8 cellular contexts compared by ENCODE assay signal in genomic region chr17:83109793-83110645, GRCh38. TPM values are rescaled to one million over a fixed set of nuclear protein-coding genes. Genes with fewer than 3 reads are reported as not detected.
DNase-seq lines count a peak whose midpoint lies in the region; ATAC-seq and TF ChIP-seq lines count a peak whose summit lies in the region.

No MANE protein-coding gene starts in this region.

- ATAC-seq in Panc1: peak; percentile 92
- no peak for ATAC-seq in activated T-helper 17 cell treated with anti-CD3 and anti-CD28 coated beads, Interleukin-2, amount 50 U/mL, for 72 hours (replicated peaks)
- ATAC-seq in HG03095 (IDR thresholded peaks at IDR 0.05; ENCODE audit: unreplicated experiment): no peak
- ATAC-seq in CD8-positive, alpha-beta T cell: no peak

- H3K27me3 ChIP-seq in Panc1 (ENCODE audit: control insufficient read depth, insufficient read depth, low read length) (no peaks in the 10 kb centered on the region), parathyroid adenoma (ENCODE audit: control insufficient read depth, insufficient read depth, low read length) (no peaks in the 10 kb centered on the region)
- no peaks in the 10 kb centered on the region for H3K27me3 ChIP-seq in CD8-positive, alpha-beta T cell (ENCODE audit: insufficient read depth, low read length)

- H3K79me2 ChIP-seq in parathyroid adenoma: no peaks in the 10 kb centered on the region

- CTCF ChIA-PET in Panc1 (lab: Charles Lee): interaction anchor here (0.6 kb wide), 1 partner anchor 44 kb away, joined by 3 read pairs; no protein-coding TSS in a partner anchor
- CTCF ChIA-PET in CD8-positive, alpha-beta T cell (lab: Charles Lee): no interaction called here

- no peak for TF ChIP-seq CTCF in Panc1 (IDR thresholded peaks at IDR 0.05)
- TF ChIP-seq CTCF in fibroblast of mammary gland (conservative IDR thresholded peaks at IDR 0.05; ENCODE audit: control insufficient read depth, insufficient read depth, low read depth, low read length): no peak
- no peak for TF ChIP-seq CTCF in parathyroid adenoma (IDR thresholded peaks at IDR 0.05)
- TF ChIP-seq CTCF in CD8-positive, alpha-beta T cell (IDR thresholded peaks at IDR 0.05): no peak

- no peaks in the 10 kb centered on the region for H3K36me3 ChIP-seq in Panc1 (ENCODE audit: control insufficient read depth, insufficient read depth, low read length)
- H3K36me3 ChIP-seq in parathyroid adenoma (ENCODE audit: control insufficient read depth, insufficient read depth, low read length): no peaks in the 10 kb centered on the region
- H3K36me3 ChIP-seq in CD8-positive, alpha-beta T cell (ENCODE audit: insufficient read depth, low read length): no peaks in the 10 kb centered on the region

- H3K4me2 ChIP-seq in parathyroid adenoma (ENCODE audit: low read length): peak overlapping the region; percentile 33

- no peaks in the 10 kb centered on the region for H3K9me3 ChIP-seq in Panc1 (ENCODE audit: control insufficient read depth, insufficient read depth, low read depth, low read length)
- H3K9me3 ChIP-seq in parathyroid adenoma (ENCODE audit: control insufficient read depth, low read length): no peaks in the 10 kb centered on the region
- no peaks in the 10 kb centered on the region for H3K9me3 ChIP-seq in CD8-positive, alpha-beta T cell (ENCODE audit: low read length)

- no TSS peak for BruUV-seq in Panc1 (replicated peaks; lab: Mats Ljungman, UMichigan)

- H3K4me1 ChIP-seq in Panc1 (ENCODE audit: control insufficient read depth, insufficient read depth, low read length) (peaks cover 21% of the 10 kb centered on the region), parathyroid adenoma (peaks cover 6% of the 10 kb centered on the region)
- no peaks in the 10 kb centered on the region for H3K4me1 ChIP-seq in CD8-positive, alpha-beta T cell (ENCODE audit: insufficient read depth, low read length)

- H2AFZ ChIP-seq in parathyroid adenoma: no peak overlapping the region

- H3K9me3 Mint-ChIP-seq in activated T-helper 17 cell treated with anti-CD3 and anti-CD28 coated beads, Interleukin-2, amount 50 U/mL, for 72 hours: no peaks in the 10 kb centered on the region
- no peaks in the 10 kb centered on the region for H3K9me3 Mint-ChIP-seq in CD8-positive, alpha-beta T cell

- peak overlapping the region; percentile 21 to 36; a peak in 3 of 4 replicates for H3K4me3 ChIP-seq in Panc1 (ENCODE audit: low read depth in 2 of 2, low read length in 2 of 2)
- peak overlapping the region; percentile 20 for H3K4me3 ChIP-seq in fibroblast of mammary gland (ENCODE audit: control insufficient read depth, low read depth, low read length)
- no peak overlapping the region for H3K4me3 ChIP-seq in parathyroid adenoma (ENCODE audit: low read depth, low read length)
- H3K4me3 ChIP-seq in CD8-positive, alpha-beta T cell (ENCODE audit: low read depth, low read length): no peak overlapping the region

- in situ Hi-C loops in Panc1 (cut with HindIII; ENCODE audit: low pct_unique_long_range_greater_than_20kb, low sequenced_read_pairs): no loop called here

- H3K27me3 Mint-ChIP-seq in activated T-helper 17 cell treated with anti-CD3 and anti-CD28 coated beads, Interleukin-2, amount 50 U/mL, for 72 hours: peaks cover 3% of the 10 kb centered on the region
- H3K27me3 Mint-ChIP-seq in CD8-positive, alpha-beta T cell (ENCODE audit: low read depth): peaks cover 16% of the 10 kb centered on the region

- no peaks in the 10 kb centered on the region for H3K36me3 Mint-ChIP-seq in activated T-helper 17 cell treated with anti-CD3 and anti-CD28 coated beads, Interleukin-2, amount 50 U/mL, for 72 hours (ENCODE audit: low read depth)
- H3K36me3 Mint-ChIP-seq in CD8-positive, alpha-beta T cell: no peaks in the 10 kb centered on the region

- no peaks in the 10 kb centered on the region for H3K4me1 Mint-ChIP-seq in activated T-helper 17 cell treated with anti-CD3 and anti-CD28 coated beads, Interleukin-2, amount 50 U/mL, for 72 hours
- no peaks in the 10 kb centered on the region for H3K4me1 Mint-ChIP-seq in CD8-positive, alpha-beta T cell (ENCODE audit: low read depth)

- intact Hi-C loops in Panc1 (cut with micrococcal nuclease; ENCODE audit: unreplicated experiment): no loop called here
- intact Hi-C loops in CD8-positive, alpha-beta T cell (cut with DNase I, micrococcal nuclease): no loop called here

- H3K4me3 Mint-ChIP-seq in activated T-helper 17 cell treated with anti-CD3 and anti-CD28 coated beads, Interleukin-2, amount 50 U/mL, for 72 hours: no peak overlapping the region
- H3K4me3 Mint-ChIP-seq in CD8-positive, alpha-beta T cell: no peak overlapping the region

- POLR2A ChIA-PET in Panc1 (lab: Charles Lee): no interaction called here
- POLR2A ChIA-PET in CD8-positive, alpha-beta T cell (lab: Charles Lee): interaction anchor here (1.1 kb wide), 1 partner anchor 11 kb away, joined by 3 read pairs; no protein-coding TSS in a partner anchor

- H3K27ac Mint-ChIP-seq in activated T-helper 17 cell treated with anti-CD3 and anti-CD28 coated beads, Interleukin-2, amount 50 U/mL, for 72 hours: no peak overlapping the region
- H3K27ac Mint-ChIP-seq in CD8-positive, alpha-beta T cell: no peak overlapping the region

- H3K27ac ChIP-seq in Panc1 (ENCODE audit: low read length) (peak overlapping the region; percentile 54), parathyroid adenoma (no peak overlapping the region)
- H3K27ac ChIP-seq in CD8-positive, alpha-beta T cell (ENCODE audit: low read depth, low read length): no peak overlapping the region

- DNase-seq in DMS 273 treated with DMSO at 0.1 percent for 48 hours (lab: John Stamatoyannopoulos, UW): peak; percentile 58
- peak; percentile 22 for DNase-seq in Panc1 (ENCODE audit: low read depth, low spot score)
- DNase-seq in fibroblast of mammary gland (ENCODE audit: low read depth): peak; percentile 95
- no peak for DNase-seq in CD8-positive, alpha-beta T cell
- no peak for DNase-seq in effector CD4-positive, alpha-beta T cell

- H3K9ac ChIP-seq in parathyroid adenoma: no peak overlapping the region

RNA-seq across cellular contexts. Expression of gene METRNL, which starts 30.6 kb away (rescaled TPM):
- total RNA-seq in Panc1 (2021; ENCODE audit: unreplicated experiment): 21.0 TPM
- 44.9 TPM for polyA plus RNA-seq in Panc1 (2012; ENCODE audit: insufficient read length)
- total RNA-seq in activated T-helper 17 cell treated with anti-CD3 and anti-CD28 coated beads, Interleukin-2, amount 50 U/mL, for 72 hours: 10 to 100 TPM; 21.9 to 43.4 TPM
- 100 to 1,000 TPM; 153 to 158 TPM for total RNA-seq in CD8-positive, alpha-beta T cell

Comparison
In these comparisons a context has a peak if more than half of its experiments do, and no peak if none do; other contexts are left out.
1. DNase-seq: peak in DMS 273 treated with DMSO at 0.1 percent for 48 hours (single experiment), Panc1 (single experiment) and fibroblast of mammary gland (single experiment); none in CD8-positive, alpha-beta T cell (0 of 7) and effector CD4-positive, alpha-beta T cell (single experiment).
2. H3K4me3 ChIP-seq: peak in Panc1 (2 of 2) and fibroblast of mammary gland (single experiment); none in parathyroid adenoma (single experiment) and CD8-positive, alpha-beta T cell (single experiment).